ENCODE assay signal across 23 cellular contexts in genomic region chr7:148611692-148612091, GRCh38. TPM values are rescaled to one million over a fixed set of nuclear protein-coding genes. Genes with fewer than 3 reads are reported as not detected.
A peak's percentile ranks its signal among the peaks of the same experiment; 100 is the strongest.
DNase-seq lines count a peak whose midpoint lies in the region; ATAC-seq, FAIRE-seq and TF ChIP-seq lines count a peak whose summit lies in the region.
"Had no signal": no experiment of that assay in that cellular context is flagged by ENCODE, and none has a peak within 500 bp of the region (broad histone marks: within the 10 kb centered on the region; RNA-seq: fewer than 3 reads in every experiment).

No MANE protein-coding gene starts in this region.

- WGBS in K562 (ENCODE audit: insufficient coverage, low coverage, missing lambda C conversion rate), result 2% methylated on average over 4 of the region's 4 CpGs

- intact Hi-C loops in K562 (cut with micrococcal nuclease) (no loop called here), cardiac septum (cut with DNase I) (no loop called here), A673 (cut with micrococcal nuclease; ENCODE audit: unreplicated experiment) (no loop called here)

- no peak for TF ChIP-seq RAD21 in K562 (CRISPR knock-in tag; conservative IDR thresholded peaks at IDR 0.05 in 1 of 2, IDR thresholded peaks at IDR 0.05 in 1 of 2)

- no peaks in the 10 kb centered on the region for H3K4me1 ChIP-seq in DND-41 (ENCODE audit: insufficient read depth, low read length)
- H3K4me1 ChIP-seq in K562 (replicated peaks in 1 of 2; ENCODE audit: control insufficient read depth in 2 of 2, insufficient read depth in 2 of 2, low read length in 2 of 2), result no peaks in the 10 kb centered on the region
- H3K4me1 ChIP-seq in A673 (ENCODE audit: insufficient read depth, low read length, poor library complexity, severe bottlenecking), result no peaks in the 10 kb centered on the region
- H3K4me1 ChIP-seq: heart right ventricle, upper lobe of left lung had no signal

- no peak for ATAC-seq in DND-41 (ENCODE audit: insufficient read depth, low read depth)
- peak; percentile 38; the same call in 2 of the 3 replicates for ATAC-seq in K562
- no peak for ATAC-seq in esophagus mucosa
- ATAC-seq: heart right ventricle, Panc1 had no signal

- H3K9me3 ChIP-seq in DND-41 (ENCODE audit: insufficient read depth, low read length, severe bottlenecking) (no peaks in the 10 kb centered on the region), K562 (replicated peaks; ENCODE audit: control insufficient read depth, insufficient read depth, low read depth, low read length) (no peaks in the 10 kb centered on the region), A673 (ENCODE audit: low read depth, low read length, poor library complexity, severe bottlenecking) (no peaks in the 10 kb centered on the region)
- H3K9me3 ChIP-seq: heart right ventricle, neutrophil, upper lobe of left lung had no signal

- TF ChIP-seq EP300 in K562 (IDR thresholded peaks at IDR 0.05; ENCODE audit: low read length), result no peak

- no peaks in the 10 kb centered on the region for H3K9me1 ChIP-seq in K562 (ENCODE audit: control insufficient read depth, insufficient read depth, low read length)

- POLR2A ChIA-PET in K562 (lab: Yijun Ruan, JAX), result no interaction called here
- POLR2A ChIA-PET in A673 (lab: Charles Lee; ENCODE audit: low non-redundant PET), result no interaction called here

- H3K27me3 ChIP-seq in DND-41 (ENCODE audit: insufficient read depth, low read length, poor library complexity), result peaks cover 47% of the 10 kb centered on the region
- H3K27me3 ChIP-seq in K562 (ENCODE audit: control insufficient read depth in 2 of 2, insufficient read depth in 2 of 2, low read length in 2 of 2), result peaks cover 39 to 54% of the 10 kb centered on the region in 2 experiments; a peak in 4 of 5 replicates
- peaks cover 8% of the 10 kb centered on the region for H3K27me3 ChIP-seq in A673 (replicated peaks; ENCODE audit: insufficient read depth, low read depth, low read length, poor library complexity)
- H3K27me3 ChIP-seq: neutrophil, upper lobe of left lung had no signal

- H3K27ac ChIP-seq in 22Rv1 (no peak overlapping the region), DND-41 (ENCODE audit: low read length) (no peak overlapping the region), K562 (ENCODE audit: extremely low read depth, low read depth, low read length) (no peak overlapping the region), A673 (ENCODE audit: low read depth, low read length, poor library complexity, severe bottlenecking) (no peak overlapping the region)
- H3K27ac ChIP-seq: coronary artery, heart right ventricle, neutrophil, upper lobe of left lung had no signal

- in situ Hi-C loops in K562 (cut with MboI), result no loop called here

- H3K79me2 ChIP-seq in DND-41 (ENCODE audit: insufficient read depth, low read length), result no peaks in the 10 kb centered on the region
- no peaks in the 10 kb centered on the region for H3K79me2 ChIP-seq in K562 (ENCODE audit: control insufficient read depth, insufficient read depth, low read length)

- BruUV-seq in K562 (replicated peaks; lab: Mats Ljungman, UMichigan), result no TSS peak
- BruUV-seq in A673 (replicated peaks; lab: Mats Ljungman, UMichigan), result no TSS peak

- no peak for TF ChIP-seq POLR2A in K562 (conservative IDR thresholded peaks at IDR 0.05)

- no peak overlapping the region for H3K4me2 ChIP-seq in DND-41 (ENCODE audit: insufficient read depth, low read length)
- H3K4me2 ChIP-seq in K562 (ENCODE audit: insufficient read depth, low read length), result no peak overlapping the region

- H3K36me3 ChIP-seq in DND-41 (ENCODE audit: insufficient read depth, low read length), result no peaks in the 10 kb centered on the region
- no peaks in the 10 kb centered on the region for H3K36me3 ChIP-seq in K562 (ENCODE audit: control insufficient read depth, insufficient read depth, low read length)
- no peaks in the 10 kb centered on the region for H3K36me3 ChIP-seq in A673 (ENCODE audit: insufficient read depth, low read length, poor library complexity, severe bottlenecking)
- H3K36me3 ChIP-seq: heart right ventricle, neutrophil, upper lobe of left lung had no signal

- H4K20me1 ChIP-seq in DND-41 (ENCODE audit: insufficient read depth, low read length), result 0 out of 2 replicates have a peak, but pooled peaks cover 4% of the 10 kb centered on the region
- no peaks in the 10 kb centered on the region for H4K20me1 ChIP-seq in K562 (replicated peaks; ENCODE audit: control insufficient read depth, insufficient read depth, low read length)

- FAIRE-seq in K562 (lab: Jason Lieb, UNC), result no peak
- FAIRE-seq: islet of Langerhans had no signal

- H3K9ac ChIP-seq in DND-41 (ENCODE audit: low read depth, low read length) (no peak overlapping the region), K562 (ENCODE audit: insufficient read depth in 1 of 2, low read depth in 2 of 2, low read length in 2 of 2) (no peak overlapping the region)

- CTCF ChIA-PET in K562 (lab: Yijun Ruan, JAX; ENCODE audit: low intra/inter-chr PET ratio) (no interaction called here), A673 (lab: Charles Lee) (no interaction called here)

- H2AFZ ChIP-seq in DND-41 (ENCODE audit: low read depth, low read length) (no peak overlapping the region), K562 (ENCODE audit: low read depth, low read length) (no peak overlapping the region)

- peak; percentile 40 for TF ChIP-seq CTCF in 22Rv1 (IDR thresholded peaks at IDR 0.05)
- TF ChIP-seq CTCF in DND-41 (IDR thresholded peaks at IDR 0.05; ENCODE audit: borderline replicate concordance, extremely low read depth, low read length, poor library complexity, severe bottlenecking), result peak; percentile 9
- TF ChIP-seq CTCF in K562 (IDR thresholded peaks at IDR 0.05 in 2 of 3, conservative IDR thresholded peaks at IDR 0.05 in 1 of 3; ENCODE audit: insufficient read depth in 2 of 3, low read depth in 1 of 3, low read length in 3 of 3), result no peak
- TF ChIP-seq CTCF in A673 (conservative IDR thresholded peaks at IDR 0.05; ENCODE audit: low read depth, low read length), result no peak

- H3K4me3 ChIP-seq in DND-41 (ENCODE audit: low read depth in 1 of 2, low read length in 2 of 2) (no peak overlapping the region), K562 (no peak overlapping the region), A673 (ENCODE audit: low read depth, low read length, poor library complexity, severe bottlenecking) (no peak overlapping the region)
- H3K4me3 ChIP-seq: coronary artery, heart right ventricle, lung, upper lobe of left lung had no signal

- DNase-seq in DND-41 (no peak), NCI-H2107 treated with DMSO at 0.1 percent for 48 hours (lab: John Stamatoyannopoulos, UW; ENCODE audit: unreplicated experiment) (peak; percentile 28), K562 (ENCODE audit: extremely low read depth in 1 of 4, low spot score in 3 of 4) (no peak), cardiac septum (ENCODE audit: low spot score) (no peak), DMS79 treated with DMSO at 0.1 percent for 48 hours (lab: John Stamatoyannopoulos, UW) (no peak), A673 (ENCODE audit: low spot score) (no peak)
- DNase-seq: activated CD4-positive, alpha-beta T cell treated with anti-CD3 and anti-CD28 coated beads, Interleukin-2, amount 50 U/mL, for 4 hours; activated gamma-delta T cell treated with Interleukin-2 at 50 U/mL for 16 hours; EL; heart right ventricle; NCI-H1694 treated with DMSO at 0.1 percent for 48 hours; NCI-H510A treated with DMSO at 0.1 percent for 48 hours; T-helper 2 cell; upper lobe of left lung had no signal

TF ChIP-seq in K562, 482 proteins besides CTCF, POLR2A, EP300 and RAD21:
- no peak for TF ChIP-seq NFE2 (IDR thresholded peaks at IDR 0.05; ENCODE audit: low read depth)
- no peak for TF ChIP-seq SMARCB1 (IDR thresholded peaks at IDR 0.05; ENCODE audit: insufficient read length, low read depth)
- peak; percentile 10 for TF ChIP-seq CTCFL (IDR thresholded peaks at IDR 0.05; ENCODE audit: borderline replicate concordance, insufficient read depth, low read depth, low read length, poor library complexity, severe bottlenecking)

RNA-seq across cellular contexts. Expression of gene C7orf33, which starts 21.1 kb away (rescaled TPM):
- 0.21 TPM in 1 of 2 replicates, not detected in the other for total RNA-seq in K562 (2011; cell fraction: chromatin; rRNA removed; ENCODE audit: low replicate concordance)
- not detected in 2 replicates for total RNA-seq in K562 (2011; cell fraction: nucleolus; rRNA removed)
- not detected in 2 replicates for total RNA-seq in K562 (2011; cell fraction: nucleoplasm; rRNA removed)
- total RNA-seq in K562 (2014; rRNA removed) (not detected in 2 replicates), K562 (2014; rRNA removed; fragmentation: Illumina TruSeq; extraction: Trizol) (not detected in 2 replicates), K562 (2015; rRNA removed; fragmentation: Illumina TruSeq; extraction: Trizol) (not detected in 2 replicates), K562 (2021) (not detected in 2 replicates), cardiac septum (not detected), A673 (2021) (not detected in 2 replicates), esophagus mucosa (not detected)
- polyA plus RNA-seq in K562 (2011; rRNA removed) (not detected in 2 replicates), K562 (2014; fragmentation: Illumina TruSeq; extraction: Trizol) (not detected in 2 replicates), K562 (2014; fragmentation: Nextera tagmentation; extraction: Ambion mirVana) (under 1 TPM in 1 of 2 experiments, not detected in 1; 0.04 TPM), K562 (2014; rRNA removed) (0.30 TPM in 1 of 2 replicates, not detected in the other)
- polyA plus RNA-seq in K562 (2011; cell fraction: cytosol; rRNA removed), result not detected in 2 replicates
- not detected in 2 replicates for polyA plus RNA-seq in K562 (2011; cell fraction: nucleus; rRNA removed)
- polyA plus RNA-seq in K562 (2012), result 0.07 TPM in 1 of 2 replicates, not detected in the other
- not detected in 2 replicates for polyA minus RNA-seq in K562 (2011; rRNA and poly(A)+ RNA removed)
- polyA minus RNA-seq in K562 (2011; cell fraction: cytosol; rRNA and poly(A)+ RNA removed), result not detected in 2 replicates
- polyA minus RNA-seq in K562 (2011; cell fraction: nucleus; rRNA and poly(A)+ RNA removed), result not detected in 2 replicates
- total RNA-seq: heart right ventricle, lung, renal cortical epithelial cell, upper lobe of left lung had no signal
- polyA plus RNA-seq: adipose tissue, heart right ventricle, lung had no signal

Comparison
In these comparisons a context has a peak if more than half of its experiments do, and no peak if none do; other contexts are left out.
1. CTCF ChIP-seq: peak in 22Rv1 (single experiment) and DND-41 (single experiment); none in K562 (0 of 3) and A673 (single experiment).